8 cellular contexts compared by ENCODE assay signal in the genomic region with DNA sequence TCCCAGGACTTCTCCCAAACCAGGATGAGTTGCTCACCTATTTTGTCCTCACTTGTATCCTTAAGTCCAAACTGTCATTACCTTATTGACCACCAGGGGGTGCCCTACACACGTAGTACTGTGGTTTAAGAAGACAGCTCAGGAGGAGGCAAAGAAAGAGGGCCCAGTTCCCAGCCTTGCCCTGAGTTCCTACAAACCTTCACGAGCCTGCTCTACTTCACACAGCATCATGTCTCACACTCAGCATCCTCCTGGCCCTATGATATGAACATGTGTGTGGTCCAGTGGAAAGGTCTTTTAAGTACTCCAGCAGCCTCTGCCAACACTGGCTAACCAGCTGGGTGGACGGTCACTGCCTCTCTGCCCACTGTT. TPM values are rescaled to one million over a fixed set of nuclear protein-coding genes. Genes with fewer than 3 reads are reported as not detected.
A peak's percentile ranks its signal among the peaks of the same experiment; 100 is the strongest.
DNase-seq lines count a peak whose midpoint lies in the region; ATAC-seq and TF ChIP-seq lines count a peak whose summit lies in the region.

No MANE protein-coding gene starts in this region.

- CTCF ChIA-PET in PC-3 (lab: Charles Lee), result interaction anchor here (0.5 to 1.6 kb wide), 9 partner anchors 11 to 210 kb away, joined by 3 to 12 read pairs (median 5); partner anchors contain the start of genes FIZ1 and ZNF524

- ATAC-seq in PC-3 (peak; percentile 73), naive B cell (ENCODE audit: low read depth in 2 of 2) (peak; percentile 42 to 52), HG02981 (IDR thresholded peaks at IDR 0.05; ENCODE audit: unreplicated experiment) (no peak)
- peak; percentile 53 to 60 for ATAC-seq in stimulated activated naive B cell treated with anti-CD40 and anti-IgM and Interleukin-4, amounts not matched to agents 10 μg/mL and 1 μg/mL and 100 μg/mL, for 72 hours (replicated peaks)

- peaks cover 13% of the 10 kb centered on the region for H3K4me1 ChIP-seq in PC-3 (ENCODE audit: insufficient read depth, low read length)

- peaks cover 40 to 54% (median 44%) of the 10 kb centered on the region in 3 donors for H3K4me1 Mint-ChIP-seq in naive B cell
- peaks cover 31 to 49% of the 10 kb centered on the region in 2 donors for H3K4me1 Mint-ChIP-seq in stimulated activated naive B cell treated with anti-CD40 and anti-IgM and Interleukin-4, amounts not matched to agents 10 μg/mL and 1 μg/mL and 100 μg/mL, for 72 hours

- H3K9me3 Mint-ChIP-seq in naive B cell, result no peaks in the 10 kb centered on the region
- no peaks in the 10 kb centered on the region for H3K9me3 Mint-ChIP-seq in stimulated activated naive B cell treated with anti-CD40 and anti-IgM and Interleukin-4, amounts not matched to agents 10 μg/mL and 1 μg/mL and 100 μg/mL, for 72 hours

- H3K27me3 ChIP-seq in PC-3 (ENCODE audit: low read length), result no peaks in the 10 kb centered on the region

- no peak overlapping the region for H3K4me3 ChIP-seq in PC-3 (ENCODE audit: low read length)

- H3F3A ChIP-seq in PC-3 (ENCODE audit: low read length, unreplicated experiment), result no peaks in the 10 kb centered on the region

- no TSS peak for BruUV-seq in PC-3 (replicated peaks; lab: Mats Ljungman, UMichigan)

- H3K79me2 ChIP-seq in PC-3 (ENCODE audit: low read length), result peaks cover 27% of the 10 kb centered on the region

- H3K27ac Mint-ChIP-seq in naive B cell, result peak overlapping the region; percentile 15 to 88 (median 83)
- no peak overlapping the region for H3K27ac Mint-ChIP-seq in stimulated activated naive B cell treated with anti-CD40 and anti-IgM and Interleukin-4, amounts not matched to agents 10 μg/mL and 1 μg/mL and 100 μg/mL, for 72 hours

- H4K20me1 ChIP-seq in PC-3 (ENCODE audit: low read length), result no peaks in the 10 kb centered on the region

- H3K4me2 ChIP-seq in PC-3 (ENCODE audit: low read length), result no peak overlapping the region

- H3K36me3 ChIP-seq in PC-3 (ENCODE audit: low read depth, low read length), result no peaks in the 10 kb centered on the region

- peaks cover 0 to 4% (median 0%) of the 10 kb centered on the region in 3 donors for H3K27me3 Mint-ChIP-seq in naive B cell
- H3K27me3 Mint-ChIP-seq in stimulated activated naive B cell treated with anti-CD40 and anti-IgM and Interleukin-4, amounts not matched to agents 10 μg/mL and 1 μg/mL and 100 μg/mL, for 72 hours, result peaks cover 0 to 4% of the 10 kb centered on the region in 2 donors

- TF ChIP-seq CTCF in PC-3 (conservative IDR thresholded peaks at IDR 0.05; ENCODE audit: low read depth, low read length), result peak; percentile 96

- no peaks in the 10 kb centered on the region for H3K9me3 ChIP-seq in PC-3 (ENCODE audit: low read length)

- peak overlapping the region; percentile 2 to 86 (median 62) for H3K4me3 Mint-ChIP-seq in naive B cell
- H3K4me3 Mint-ChIP-seq in stimulated activated naive B cell treated with anti-CD40 and anti-IgM and Interleukin-4, amounts not matched to agents 10 μg/mL and 1 μg/mL and 100 μg/mL, for 72 hours, result peak overlapping the region in 1 of 2 donors; percentile 7

- intact Hi-C loops in PC-3 (cut with micrococcal nuclease), result loop anchor here (5.0 kb wide), 2 partner anchors 35 to 170 kb away; partner anchors contain the start of genes C19orf85, FIZ1 and ISOC2

- POLR2A ChIA-PET in PC-3 (lab: Charles Lee; ENCODE audit: unreplicated experiment), result interaction anchor here (0.5 to 0.6 kb wide), 3 partner anchors 8 to 451 kb away, joined by 3 to 7 read pairs (median 4); partner anchors contain the start of genes FIZ1 and ZNF784

- peaks cover 0 to 8% of the 10 kb centered on the region in 2 donors for H3K36me3 Mint-ChIP-seq in naive B cell
- peaks cover 22 to 25% of the 10 kb centered on the region in 2 donors for H3K36me3 Mint-ChIP-seq in stimulated activated naive B cell treated with anti-CD40 and anti-IgM and Interleukin-4, amounts not matched to agents 10 μg/mL and 1 μg/mL and 100 μg/mL, for 72 hours

- no peak overlapping the region for H3K9ac ChIP-seq in PC-3 (ENCODE audit: low read length)

- H3K9me2 ChIP-seq in PC-3 (replicated peaks; ENCODE audit: low read length), result no peaks in the 10 kb centered on the region

- H3K27ac ChIP-seq in PC-3 (ENCODE audit: low read length) (no peak overlapping the region), epithelial cell of prostate (no peak overlapping the region)

- DNase-seq in DMS153 treated with DMSO at 0.1 percent for 48 hours (lab: John Stamatoyannopoulos, UW; ENCODE audit: unreplicated experiment) (peak; percentile 68), Kasumi-1 (lab: John Stamatoyannopoulos, UW) (peak; percentile 91 to 93), PC-3 (peak; percentile 99), activated T-cell treated with anti-CD3 and anti-CD28 coated beads for 1 hour (ENCODE audit: low read depth) (peak; percentile 83), epithelial cell of prostate (ENCODE audit: low read depth, low spot score) (peak; percentile 84), naive B cell (peak; percentile 88)
- peak; percentile 81 for DNase-seq in stimulated activated naive B cell treated with anti-CD40 and anti-IgM and Interleukin-4, amounts not matched to agents 10 μg/mL and 1 μg/mL and 100 μg/mL, for 72 hours

- peak overlapping the region; percentile 42 for H2AFZ ChIP-seq in PC-3 (ENCODE audit: low read length)

RNA-seq across cellular contexts. Expression of gene ZNF784, which starts 8.1 kb away (rescaled TPM):
- 9.0 and 18.0 TPM in 2 replicates for total RNA-seq in PC-3 (2014; rRNA removed)
- polyA plus RNA-seq in naive B cell (ENCODE audit: low read depth in 6 of 6), result 1 to 10 TPM in 4 of 6 donors, under 1 TPM in 1, not detected in 1; 0.95 to 3.5 (median 2.7) TPM

RNA-seq across cellular contexts. Expression of gene ZNF580, which starts 8.4 kb away (rescaled TPM):
- 15.2 and 23.9 TPM in 2 replicates for total RNA-seq in PC-3 (2014; rRNA removed)
- polyA plus RNA-seq in naive B cell (ENCODE audit: low read depth in 6 of 6), result 10 to 100 TPM; 28.4 to 54.2 (median 31.5) TPM

RNA-seq across cellular contexts. Expression of gene ZNF581, which starts 11.0 kb away (rescaled TPM):
- 25.6 and 37.5 TPM in 2 replicates for total RNA-seq in PC-3 (2014; rRNA removed)
- polyA plus RNA-seq in naive B cell (ENCODE audit: low read depth in 6 of 6), result 10 to 100 TPM; 60.7 to 82.8 (median 65.4) TPM

RNA-seq across cellular contexts. Expression of gene CCDC106, which starts 15.6 kb away (rescaled TPM):
- total RNA-seq in PC-3 (2014; rRNA removed), result 36.0 and 41.4 TPM in 2 replicates
- polyA plus RNA-seq in naive B cell (ENCODE audit: low read depth in 6 of 6), result 10 to 100 TPM in 3 of 6 donors, 1 to 10 TPM in 3; 8.1 to 13.0 (median 9.7) TPM

RNA-seq across cellular contexts. Expression of gene U2AF2, which starts 22.4 kb away (rescaled TPM):
- 343 and 360 TPM in 2 replicates for total RNA-seq in PC-3 (2014; rRNA removed)
- polyA plus RNA-seq in naive B cell (ENCODE audit: low read depth in 6 of 6), result 10 to 100 TPM in 3 of 6 donors, 1 to 10 TPM in 3; 3.2 to 13.7 (median 9.3) TPM
